ENCODE assay signal across 1 cellular context in genomic region chr11:2892215-2893020, GRCh38.
TF ChIP-seq lines count a peak whose summit lies in the region.

No MANE protein-coding gene starts in this region.

TF ChIP-seq in A549, 52 proteins besides CTCF, POLR2A, EP300 and RAD21 (continued from another document):
- TF ChIP-seq, protein P1, sequence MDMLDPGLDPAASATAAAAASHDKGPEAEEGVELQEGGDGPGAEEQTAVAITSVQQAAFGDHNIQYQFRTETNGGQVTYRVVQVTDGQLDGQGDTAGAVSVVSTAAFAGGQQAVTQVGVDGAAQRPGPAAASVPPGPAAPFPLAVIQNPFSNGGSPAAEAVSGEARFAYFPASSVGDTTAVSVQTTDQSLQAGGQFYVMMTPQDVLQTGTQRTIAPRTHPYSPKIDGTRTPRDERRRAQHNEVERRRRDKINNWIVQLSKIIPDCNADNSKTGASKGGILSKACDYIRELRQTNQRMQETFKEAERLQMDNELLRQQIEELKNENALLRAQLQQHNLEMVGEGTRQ (IDR thresholded peaks at IDR 0.05): no peak
- TF ChIP-seq PBX3 (IDR thresholded peaks at IDR 0.05): no peak
- no peak for TF ChIP-seq MAZ (IDR thresholded peaks at IDR 0.05; ENCODE audit: borderline replicate concordance, low read depth, low read length)
- TF ChIP-seq FOXS1 (CRISPR knock-in tag; IDR thresholded peaks at IDR 0.05): no peak
- TF ChIP-seq CHD2 (IDR thresholded peaks at IDR 0.05; ENCODE audit: low read length, partially characterized antibody): no peak
- no peak for TF ChIP-seq BHLHE40 (IDR thresholded peaks at IDR 0.05; ENCODE audit: low read depth, low read length)
- TF ChIP-seq TFCP2L1 (CRISPR knock-in tag; IDR thresholded peaks at IDR 0.05): no peak
- no peak for TF ChIP-seq SREBF2 (IDR thresholded peaks at IDR 0.05)
- TF ChIP-seq, protein P2, sequence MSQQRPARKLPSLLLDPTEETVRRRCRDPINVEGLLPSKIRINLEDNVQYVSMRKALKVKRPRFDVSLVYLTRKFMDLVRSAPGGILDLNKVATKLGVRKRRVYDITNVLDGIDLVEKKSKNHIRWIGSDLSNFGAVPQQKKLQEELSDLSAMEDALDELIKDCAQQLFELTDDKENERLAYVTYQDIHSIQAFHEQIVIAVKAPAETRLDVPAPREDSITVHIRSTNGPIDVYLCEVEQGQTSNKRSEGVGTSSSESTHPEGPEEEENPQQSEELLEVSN (IDR thresholded peaks at IDR 0.05; ENCODE audit: borderline replicate concordance, low read depth): 0 out of 2 replicates have a peak, but pooled peaks have one; percentile 39
- no peak for TF ChIP-seq EHMT2 (IDR thresholded peaks at IDR 0.05; ENCODE audit: low read depth)
- no peak for TF ChIP-seq CBX2 (IDR thresholded peaks at IDR 0.05; ENCODE audit: borderline replicate concordance, low read depth)
- no peak for TF ChIP-seq HOXB5 (CRISPR knock-in tag; IDR thresholded peaks at IDR 0.05)
- TF ChIP-seq MYC (IDR thresholded peaks at IDR 0.05; ENCODE audit: borderline replicate concordance, low read length): no peak
- no peak for TF ChIP-seq ZFP36 (IDR thresholded peaks at IDR 0.05; ENCODE audit: borderline replicate concordance, partially characterized antibody)
- TF ChIP-seq FOSL2 (IDR thresholded peaks at IDR 0.05): no peak
- TF ChIP-seq FOSL2 (CRISPR knock-in tag; IDR thresholded peaks at IDR 0.05): no peak
- TF ChIP-seq EHF (CRISPR knock-in tag; IDR thresholded peaks at IDR 0.05): no peak
